In the genomic region with DNA sequence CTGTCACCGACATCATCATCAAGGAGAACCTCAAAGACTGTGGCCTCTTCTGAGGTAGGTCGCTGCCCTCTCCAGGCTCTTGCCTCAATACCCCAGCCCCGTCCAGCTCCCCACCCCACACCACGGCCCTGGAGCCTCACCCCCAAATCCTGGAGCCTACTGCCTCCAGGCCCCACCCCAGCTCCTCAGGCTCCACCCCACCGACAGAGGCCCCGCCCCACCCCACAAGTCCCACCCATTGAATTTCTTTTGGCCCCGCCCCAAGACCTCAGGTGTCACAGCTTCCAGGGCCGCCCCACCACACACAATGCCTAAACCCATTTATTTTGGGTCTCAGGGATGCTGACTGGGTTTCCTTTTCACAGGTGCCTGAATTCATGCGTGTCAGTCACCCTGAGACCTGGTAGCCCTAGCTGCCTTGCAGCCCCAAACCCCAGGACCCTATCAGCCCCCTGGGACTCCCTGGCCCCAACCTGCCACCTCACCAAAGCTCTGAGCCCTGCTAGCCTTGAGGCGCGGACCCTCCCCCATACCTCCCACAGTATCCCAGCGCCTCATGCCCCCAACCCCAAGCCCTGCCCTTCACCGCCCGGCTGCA, we compare ENCODE assay signal across 10 cellular contexts. TPM values are rescaled to one million over a fixed set of nuclear protein-coding genes. Genes with fewer than 3 reads are reported as not detected.
A peak's percentile ranks its signal among the peaks of the same experiment; 100 is the strongest.
DNase-seq lines count a peak whose midpoint lies in the region; TF ChIP-seq lines count a peak whose summit lies in the region.
"Had no signal": no experiment of that assay in that cellular context is flagged by ENCODE, and none has a peak within 500 bp of the region (broad histone marks: within the 10 kb centered on the region; RNA-seq: fewer than 3 reads in every experiment).

No MANE protein-coding gene starts in this region.

- H3K27ac Mint-ChIP-seq in T-helper 2 cell treated with Interferon-gamma antibody and Interleukin-4, amounts not matched to agents 5 μg/mL and 100 μg/mL, for 36 hours, result no peak overlapping the region

- in situ Hi-C loops in GM23248 (cut with MboI), result loop anchor here (5.0 kb wide), 1 partner anchor 77 kb away; no protein-coding TSS in a partner anchor

- H3K9ac ChIP-seq in GM23248 (no peak overlapping the region), MM.1S (ENCODE audit: low read length) (no peak overlapping the region)

- H3K4me2 ChIP-seq in GM23248 (ENCODE audit: unreplicated experiment) (peak overlapping the region; percentile 30), MM.1S (ENCODE audit: low read depth, low read length) (no peak overlapping the region)

- peaks cover 20% of the 10 kb centered on the region for H3K27me3 Mint-ChIP-seq in T-helper 2 cell treated with Interferon-gamma antibody and Interleukin-4, amounts not matched to agents 5 μg/mL and 100 μg/mL, for 36 hours (ENCODE audit: low read depth)

- intact Hi-C loops in spleen (cut with DNase I; ENCODE audit: low total_unique reads), result loop anchor here (5.0 kb wide), 1 partner anchor 32 kb away; no protein-coding TSS in a partner anchor
- intact Hi-C loops in uterus (cut with DNase I; ENCODE audit: low total_unique reads), result loop anchor here (5.0 kb wide), 2 partner anchors 32 to 82 kb away; partner anchors contain the start of gene LSMEM2
- intact Hi-C loops in prostate gland (cut with DNase I), result loop anchor here (1.0 to 2.0 kb wide), 2 partner anchors 28 to 78 kb away; no protein-coding TSS in a partner anchor

- no peaks in the 10 kb centered on the region for H3K9me3 ChIP-seq in GM23248 (ENCODE audit: low read depth)
- H3K9me3 ChIP-seq in effector memory CD4-positive, alpha-beta T cell (ENCODE audit: control insufficient read depth, low read length), result no peaks in the 10 kb centered on the region
- H3K9me3 ChIP-seq in spleen, result no peaks in the 10 kb centered on the region
- no peaks in the 10 kb centered on the region for H3K9me3 ChIP-seq in uterus
- no peaks in the 10 kb centered on the region for H3K9me3 ChIP-seq in MM.1S (replicated peaks; ENCODE audit: insufficient read depth, low read length)
- H3K9me3 ChIP-seq in prostate gland, result no peaks in the 10 kb centered on the region

- H3K36me3 Mint-ChIP-seq in T-helper 2 cell treated with Interferon-gamma antibody and Interleukin-4, amounts not matched to agents 5 μg/mL and 100 μg/mL, for 36 hours (ENCODE audit: low read depth), result no peaks in the 10 kb centered on the region

- peaks cover 43% of the 10 kb centered on the region for H3K27me3 ChIP-seq in GM23248 (replicated peaks; ENCODE audit: insufficient read depth)
- peaks cover 9% of the 10 kb centered on the region for H3K27me3 ChIP-seq in effector memory CD4-positive, alpha-beta T cell (replicated peaks; ENCODE audit: control insufficient read depth, insufficient read depth, low read length, poor library complexity, severe bottlenecking)
- peaks cover 9 to 73% (median 32%) of the 10 kb centered on the region in 7 donors for H3K27me3 ChIP-seq in spleen (replicated peaks in 1 of 7)
- H3K27me3 ChIP-seq in uterus, result peaks cover 15 to 17% of the 10 kb centered on the region in 2 donors
- H3K27me3 ChIP-seq in MM.1S (replicated peaks; ENCODE audit: insufficient read depth, low read length), result peaks cover 79% of the 10 kb centered on the region
- peaks cover 9% of the 10 kb centered on the region for H3K27me3 ChIP-seq in prostate gland (replicated peaks; ENCODE audit: insufficient read depth)

- WGBS in GM23248 (ENCODE audit: low coverage in 1 of 2, low lambda C conversion rate in 2 of 2, missing lambda C conversion rate in 2 of 2), 2 experiments, result 30 to 52% methylated on average over 9 to 14 of the region's 14 CpGs
- WGBS in spleen, 5 donors, result 61 to 69% (median 64%) methylated on average over 11 to 14 of the region's 14 CpGs
- WGBS in prostate gland, result 70% methylated on average over 14 of the region's 14 CpGs

- H3K4me3 ChIP-seq in GM23248 (peak overlapping the region; percentile 16; the same call in 1 of the 2 replicates), spleen (peak overlapping the region in 5 of 8 donors; percentile 13 to 39 (median 15)), uterus (no peak overlapping the region), MM.1S (ENCODE audit: low read length) (no peak overlapping the region), prostate gland (no peak overlapping the region)
- peak overlapping the region; percentile 25 for H3K4me3 ChIP-seq in effector memory CD4-positive, alpha-beta T cell (ENCODE audit: insufficient read depth, low read depth, low read length, poor library complexity, severe bottlenecking)

- H3F3A ChIP-seq in GM23248 (ENCODE audit: insufficient read depth) (no peaks in the 10 kb centered on the region), MM.1S (ENCODE audit: insufficient read depth, low read length) (no peaks in the 10 kb centered on the region)

- H3K4me1 ChIP-seq in GM23248 (ENCODE audit: insufficient read depth), result no peaks in the 10 kb centered on the region
- peaks cover 21% of the 10 kb centered on the region for H3K4me1 ChIP-seq in effector memory CD4-positive, alpha-beta T cell (ENCODE audit: control insufficient read depth, insufficient read depth, low read length, poor library complexity, severe bottlenecking)
- peaks cover 10 to 40% (median 31%) of the 10 kb centered on the region in 6 donors for H3K4me1 ChIP-seq in spleen
- H3K4me1 ChIP-seq in uterus, result peaks cover 0 to 7% of the 10 kb centered on the region in 2 donors
- H3K4me1 ChIP-seq in MM.1S (ENCODE audit: low read length), result no peaks in the 10 kb centered on the region
- H3K4me1 ChIP-seq in prostate gland (replicated peaks), result no peaks in the 10 kb centered on the region

- H3K4me3 Mint-ChIP-seq in T-helper 2 cell treated with Interferon-gamma antibody and Interleukin-4, amounts not matched to agents 5 μg/mL and 100 μg/mL, for 36 hours, result peak overlapping the region; percentile 45
- H3K4me3 Mint-ChIP-seq: neural crest cell had no signal

- H3K9me2 ChIP-seq in GM23248 (ENCODE audit: insufficient read depth), result no peaks in the 10 kb centered on the region
- no peaks in the 10 kb centered on the region for H3K9me2 ChIP-seq in MM.1S (replicated peaks; ENCODE audit: insufficient read depth, low read length)

- H3K27ac ChIP-seq in GM23248 (no peak overlapping the region), spleen (no peak overlapping the region), uterus (no peak overlapping the region), MM.1S (ENCODE audit: low read length) (no peak overlapping the region), prostate gland (no peak overlapping the region)
- no peak overlapping the region for H3K27ac ChIP-seq in effector memory CD4-positive, alpha-beta T cell (ENCODE audit: insufficient read depth, low read length, poor library complexity, severe bottlenecking)

- TF ChIP-seq CTCF in spleen (IDR thresholded peaks at IDR 0.05 in 8 of 11, conservative IDR thresholded peaks at IDR 0.05 in 3 of 11), result no peak
- no peak for TF ChIP-seq CTCF in uterus (IDR thresholded peaks at IDR 0.05)
- no peak for TF ChIP-seq CTCF in MM.1S (IDR thresholded peaks at IDR 0.05; ENCODE audit: low read length)
- no peak for TF ChIP-seq CTCF in prostate gland (IDR thresholded peaks at IDR 0.05)

- DNase-seq in GM23248 (peak; percentile 56), spleen (no peak), uterus (no peak), MM.1S (no peak), middle frontal gyrus (ENCODE audit: extremely low spot score, low spot score) (no peak), prostate gland (ENCODE audit: low spot score) (no peak)
- no peak for DNase-seq in T-helper 2 cell treated with Interferon-gamma antibody and Interleukin-4, amounts not matched to agents 5 μg/mL and 100 μg/mL, for 36 hours (ENCODE audit: low spot score)
- peak in 2 of 3 donors; percentile 37 to 43 for DNase-seq in effector memory CD4-positive, alpha-beta T cell

- peaks cover 7% of the 10 kb centered on the region for H3K4me1 Mint-ChIP-seq in T-helper 2 cell treated with Interferon-gamma antibody and Interleukin-4, amounts not matched to agents 5 μg/mL and 100 μg/mL, for 36 hours (ENCODE audit: low read depth)

- no peaks in the 10 kb centered on the region for H3K36me3 ChIP-seq in GM23248 (ENCODE audit: low read depth)
- no peaks in the 10 kb centered on the region for H3K36me3 ChIP-seq in effector memory CD4-positive, alpha-beta T cell (ENCODE audit: control insufficient read depth, insufficient read depth, low read length)
- H3K36me3 ChIP-seq in spleen, result no peaks in the 10 kb centered on the region
- no peaks in the 10 kb centered on the region for H3K36me3 ChIP-seq in uterus
- H3K36me3 ChIP-seq in MM.1S (replicated peaks; ENCODE audit: insufficient read depth, low read length), result no peaks in the 10 kb centered on the region
- no peaks in the 10 kb centered on the region for H3K36me3 ChIP-seq in prostate gland

- TF ChIP-seq POLR2A in spleen (IDR thresholded peaks at IDR 0.05) (no peak), uterus (IDR thresholded peaks at IDR 0.05) (no peak), prostate gland (IDR thresholded peaks at IDR 0.05) (no peak)

- H4K20me1 ChIP-seq in GM23248 (ENCODE audit: insufficient read depth), result no peaks in the 10 kb centered on the region
- no peaks in the 10 kb centered on the region for H4K20me1 ChIP-seq in MM.1S (ENCODE audit: insufficient read depth, low read length)

- peak overlapping the region; percentile 50 for H2AFZ ChIP-seq in GM23248
- H2AFZ ChIP-seq in MM.1S (ENCODE audit: low read length), result no peak overlapping the region

- no peaks in the 10 kb centered on the region for H3K9me3 Mint-ChIP-seq in T-helper 2 cell treated with Interferon-gamma antibody and Interleukin-4, amounts not matched to agents 5 μg/mL and 100 μg/mL, for 36 hours
- H3K9me3 Mint-ChIP-seq: neural crest cell had no signal

- H3K79me2 ChIP-seq in GM23248 (ENCODE audit: insufficient read depth) (no peaks in the 10 kb centered on the region), MM.1S (ENCODE audit: low read length) (no peaks in the 10 kb centered on the region)

RNA-seq across cellular contexts. Expression of gene GNAT1, which starts 3.6 kb away (rescaled TPM):
- total RNA-seq in GM23248 (2014; rRNA removed; shearing (Covaris generic)), result not detected in 2 replicates
- polyA plus RNA-seq in GM23248 (2016; fragmentation: Nextera tagmentation; extraction: Ambion mirVana) (not detected in 2 replicates), spleen (under 1 TPM in 1 of 3 donors, not detected in 2; 0.05 TPM)
- total RNA-seq in spleen (under 1 TPM in 2 of 7 donors, not detected in 5; 0.18 to 0.44 TPM), uterus (not detected), prostate gland (not detected)
- total RNA-seq: cerebellum, neural crest cell had no signal

RNA-seq across cellular contexts. Expression of gene SLC38A3, which starts 10.1 kb away (rescaled TPM):
- under 0.01 TPM in 1 of 2 replicates, not detected in the other for total RNA-seq in GM23248 (2014; rRNA removed; shearing (Covaris generic))
- polyA plus RNA-seq in GM23248 (2016; fragmentation: Nextera tagmentation; extraction: Ambion mirVana) (0.36 and 0.93 TPM in 2 replicates), spleen (under 1 TPM in 2 of 3 donors, not detected in 1; 0.02 to 0.07 TPM)
- total RNA-seq in spleen (not detected), uterus (1 to 10 TPM in 1 of 4 donors, under 1 TPM in 1, not detected in 2; 0.69 to 4.1 TPM), prostate gland (1 to 10 TPM in 1 of 2 donors, under 1 TPM in 1; 0.41 to 4.0 TPM)

RNA-seq across cellular contexts. Expression of gene SEMA3F, which starts 39.9 kb away (rescaled TPM):
- 3.2 and 3.5 TPM in 2 replicates for total RNA-seq in GM23248 (2014; rRNA removed; shearing (Covaris generic))
- polyA plus RNA-seq in GM23248 (2016; fragmentation: Nextera tagmentation; extraction: Ambion mirVana) (0.25 and 0.54 TPM in 2 replicates), spleen (10 to 100 TPM; 16.9 to 34.2 (median 31.7) TPM)
- total RNA-seq in spleen (100 to 1,000 TPM in 3 of 7 donors, 10 to 100 TPM in 4; 56.1 to 205 (median 98.8) TPM), uterus (10 to 100 TPM; 10.5 to 33.1 (median 12.9) TPM), prostate gland (10 to 100 TPM; 43.3 to 71.8 TPM)

RNA-seq across cellular contexts. Expression of gene GNAI2, which starts 41.0 kb away (rescaled TPM):
- 393 and 427 TPM in 2 replicates for total RNA-seq in GM23248 (2014; rRNA removed; shearing (Covaris generic))
- 424 and 426 TPM in 2 replicates for polyA plus RNA-seq in GM23248 (2016; fragmentation: Nextera tagmentation; extraction: Ambion mirVana)
- 100 to 1,000 TPM; 276 to 466 (median 385) TPM for total RNA-seq in spleen
- 100 to 1,000 TPM; 147 to 232 (median 170) TPM for polyA plus RNA-seq in spleen
- 100 to 1,000 TPM; 123 to 325 (median 173) TPM for total RNA-seq in uterus
- total RNA-seq in prostate gland, result 100 to 1,000 TPM; 118 to 301 TPM

Comparison
In these comparisons a context has a peak if more than half of its experiments do, and no peak if none do; other contexts are left out.
1. DNase-seq: peak in GM23248 (single experiment) and effector memory CD4-positive, alpha-beta T cell (2 of 3); none in T-helper 2 cell treated with Interferon-gamma antibody and Interleukin-4, amounts not matched to agents 5 μg/mL and 100 μg/mL, for 36 hours (single experiment), spleen (single experiment), uterus (0 of 2), MM.1S (single experiment), middle frontal gyrus (single experiment) and prostate gland (single experiment).
2. H3K4me3 ChIP-seq: peak in GM23248 (single experiment), effector memory CD4-positive, alpha-beta T cell (single experiment) and spleen (5 of 8); none in uterus (0 of 2), MM.1S (single experiment) and prostate gland (0 of 2).